ENCODE assay signal across 26 cellular contexts in the genomic region with DNA sequence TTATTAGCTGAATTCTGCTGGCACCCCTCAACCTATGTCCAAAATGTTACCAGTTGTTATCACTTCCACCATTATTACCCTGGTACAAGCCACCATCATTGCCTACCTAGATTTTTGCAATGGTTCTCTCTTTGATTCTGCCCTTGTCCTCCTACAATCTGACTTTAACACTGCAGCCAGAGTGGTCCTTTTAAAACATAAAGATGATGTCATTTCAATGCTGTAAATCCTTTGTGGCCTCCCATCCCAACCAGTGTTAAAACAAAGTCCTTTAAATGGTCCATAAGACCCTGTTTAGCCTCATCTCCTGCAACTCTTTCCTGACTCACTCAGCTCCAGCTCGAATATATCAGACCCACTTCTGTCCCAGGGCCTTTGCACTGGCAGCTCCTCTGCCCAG. TPM values are rescaled to one million over a fixed set of nuclear protein-coding genes. Genes with fewer than 3 reads are reported as not detected.
"Had no signal": no experiment of that assay in that cellular context is flagged by ENCODE, and none has a peak within 500 bp of the region (broad histone marks: within the 10 kb centered on the region; RNA-seq: fewer than 3 reads in every experiment).

No MANE protein-coding gene starts in this region.

- FAIRE-seq: colon had no signal

- DNase-seq: activated CD4-positive, alpha-beta memory T cell treated with anti-CD3 and anti-CD28 coated beads for 36 hours; activated CD4-positive, alpha-beta T cell treated with anti-CD3 and anti-CD28 coated beads for 36 hours; activated CD4-positive, alpha-beta T cell treated with anti-CD3 and anti-CD28 coated beads, Interleukin-2, amount 10 ng/mL, durations not matched to agents 24 days and 14 days; activated CD4-positive, CD25-positive, alpha-beta regulatory T cell; activated CD4-positive, CD25-positive, alpha-beta regulatory T cell treated with anti-CD3 and anti-CD28 coated beads, Interleukin-2, amount 50 U/mL, for 72 hours; activated CD8-positive, alpha-beta memory T cell treated with anti-CD3 and anti-CD28 coated beads for 24 hours; activated effector memory CD4-positive, alpha-beta T cell treated with Interleukin-2 at 50 U/mL for 16 hours; activated gamma-delta T cell treated with Interleukin-2 at 50 U/mL for 16 hours; activated naive CD4-positive, alpha-beta T cell treated with anti-CD3 and anti-CD28 coated beads, Interleukin-2, amount 50 U/mL, for 16 hours; activated naive CD4-positive, alpha-beta T cell treated with Interleukin-2 at 50 U/mL for 16 hours; activated T-cell treated with anti-CD3 and anti-CD28 coated beads, Interleukin-2, amount 50 U/mL, for 4 hours; amniotic stem cell; aorta; body of pancreas; caudate nucleus; effector memory CD4-positive, alpha-beta T cell; erythroblast; foreskin keratinocyte; gastrocnemius medialis; glutamatergic neuron; T-helper 2 cell had no signal

- H3K4me1 Mint-ChIP-seq: activated CD4-positive, alpha-beta T cell treated with anti-CD3 and anti-CD28 coated beads for 36 hours; activated CD4-positive, alpha-beta T cell treated with anti-CD3 and anti-CD28 coated beads, Interleukin-2, amount 10 ng/mL, durations not matched to agents 24 days and 14 days; activated T-helper 17 cell treated with anti-CD3 and anti-CD28 coated beads, Interleukin-2, amount 50 U/mL, for 72 hours had no signal

- ATAC-seq: activated CD4-positive, alpha-beta T cell treated with anti-CD3 and anti-CD28 coated beads for 36 hours; activated T-cell treated with anti-CD3 and anti-CD28 coated beads, Interleukin-2, amount 50 U/mL, for 4 hours; activated T-helper 17 cell treated with anti-CD3 and anti-CD28 coated beads, Interleukin-2, amount 50 U/mL, for 72 hours; body of pancreas; foreskin keratinocyte; gastrocnemius medialis had no signal

- H3K9me3 ChIP-seq: gastrocnemius medialis had no signal

- H3K4me1 ChIP-seq: body of pancreas, esophagus muscularis mucosa, gastrocnemius medialis had no signal

- H3K4me3 Mint-ChIP-seq: activated CD4-positive, alpha-beta memory T cell treated with anti-CD3 and anti-CD28 coated beads for 36 hours; activated CD4-positive, alpha-beta T cell treated with anti-CD3 and anti-CD28 coated beads for 36 hours; activated CD4-positive, alpha-beta T cell treated with anti-CD3 and anti-CD28 coated beads, Interleukin-2, amount 10 ng/mL, durations not matched to agents 24 days and 14 days; activated naive CD8-positive, alpha-beta T cell; activated T-cell treated with anti-CD3 and anti-CD28 coated beads, Interleukin-2, amount 50 U/mL, for 4 hours; activated T-helper 17 cell treated with anti-CD3 and anti-CD28 coated beads, Interleukin-2, amount 50 U/mL, for 72 hours had no signal

- H3K4me3 ChIP-seq: body of pancreas, esophagus muscularis mucosa, gastrocnemius medialis had no signal

- H3K36me3 ChIP-seq: esophagus muscularis mucosa, gastrocnemius medialis had no signal

- H3K27ac Mint-ChIP-seq: activated CD4-positive, alpha-beta memory T cell treated with anti-CD3 and anti-CD28 coated beads for 36 hours; activated CD4-positive, alpha-beta T cell treated with anti-CD3 and anti-CD28 coated beads for 36 hours; activated CD4-positive, alpha-beta T cell treated with anti-CD3 and anti-CD28 coated beads, Interleukin-2, amount 10 ng/mL, durations not matched to agents 24 days and 14 days; activated naive CD8-positive, alpha-beta T cell; activated T-helper 17 cell treated with anti-CD3 and anti-CD28 coated beads, Interleukin-2, amount 50 U/mL, for 72 hours had no signal

- H3K36me3 Mint-ChIP-seq: activated CD4-positive, alpha-beta memory T cell treated with anti-CD3 and anti-CD28 coated beads for 36 hours; activated naive CD8-positive, alpha-beta T cell had no signal

- H3K27me3 ChIP-seq: body of pancreas, foreskin keratinocyte, gastrocnemius medialis had no signal

- H3K9me3 Mint-ChIP-seq: activated CD4-positive, alpha-beta T cell treated with anti-CD3 and anti-CD28 coated beads, Interleukin-2, amount 10 ng/mL, durations not matched to agents 24 days and 14 days; activated T-cell treated with anti-CD3 and anti-CD28 coated beads, Interleukin-2, amount 50 U/mL, for 4 hours; activated T-helper 17 cell treated with anti-CD3 and anti-CD28 coated beads, Interleukin-2, amount 50 U/mL, for 72 hours had no signal

- H3K27ac ChIP-seq: body of pancreas, esophagus muscularis mucosa, foreskin keratinocyte, gastrocnemius medialis had no signal

RNA-seq across cellular contexts. Expression of a gene that starts 54.9 kb away (rescaled TPM):
- total RNA-seq: activated CD4-positive, alpha-beta T cell treated with anti-CD3 and anti-CD28 coated beads for 36 hours; T-helper 1 cell treated with Interleukin-12 subunit alpha and Interleukin-12 subunit beta and Interleukin-4 antibody, amounts not matched to agents 30 ng/mL and 1 ng/mL, for 36 hours had no signal
- polyA plus RNA-seq: aorta had no signal
